In genomic region chr2:30777662-30778505, GRCh38 we compare ENCODE assay signal across 20 cellular contexts. TPM values are rescaled to one million over a fixed set of nuclear protein-coding genes. Genes with fewer than 3 reads are reported as not detected.
DNase-seq lines count a peak whose midpoint lies in the region; ATAC-seq and TF ChIP-seq lines count a peak whose summit lies in the region.
"Had no signal": no experiment of that assay in that cellular context is flagged by ENCODE, and none has a peak within 500 bp of the region (broad histone marks: within the 10 kb centered on the region; RNA-seq: fewer than 3 reads in every experiment).

No MANE protein-coding gene starts in this region.

- peak overlapping the region; percentile 67 for H3K4me2 ChIP-seq in hepatocyte

- 64% methylated on average over 12 of the region's 12 CpGs for WGBS in hepatocyte (ENCODE audit: low lambda C conversion rate, missing lambda C conversion rate)

- ATAC-seq in Right ventricle myocardium superior (ENCODE audit: poor library complexity), result no peak
- ATAC-seq: CD8-positive, alpha-beta T cell; GM12878 had no signal

- H4K20me1 ChIP-seq in hepatocyte (ENCODE audit: insufficient read depth, poor library complexity, severe bottlenecking), result no peaks in the 10 kb centered on the region

- H3K36me3 ChIP-seq in hepatocyte (replicated peaks; ENCODE audit: insufficient read depth, low read depth), result no peaks in the 10 kb centered on the region
- H3K36me3 ChIP-seq in muscle layer of duodenum (ENCODE audit: control insufficient read depth in 1 of 2, insufficient read depth in 2 of 2, low read length in 2 of 2), result no peaks in the 10 kb centered on the region
- no peaks in the 10 kb centered on the region for H3K36me3 ChIP-seq in vagina
- no peaks in the 10 kb centered on the region for H3K36me3 ChIP-seq in HAP-1 (replicated peaks)
- H3K36me3 ChIP-seq: SJCRH30 had no signal

- intact Hi-C loops in vagina (cut with DNase I) (no loop called here), Right ventricle myocardium superior (cut with DNase I) (no loop called here)

- H3K4me1 ChIP-seq in hepatocyte (ENCODE audit: insufficient read depth) (peaks cover 22% of the 10 kb centered on the region), muscle layer of duodenum (ENCODE audit: control insufficient read depth in 1 of 2, insufficient read depth in 2 of 2, low read length in 2 of 2) (no peaks in the 10 kb centered on the region), vagina (no peaks in the 10 kb centered on the region), HAP-1 (no peaks in the 10 kb centered on the region)
- H3K4me1 ChIP-seq: SJCRH30 had no signal

- H3K27ac ChIP-seq in hepatocyte (peak overlapping the region; percentile 63), muscle layer of duodenum (ENCODE audit: low read length) (peak overlapping the region; percentile 46), vagina (no peak overlapping the region)
- H3K27ac ChIP-seq: SJCRH30 had no signal

- in situ Hi-C loops in HAP-1 (cut with MboI; ENCODE audit: low sequenced_read_pairs), result no loop called here

- H3K79me2 ChIP-seq in hepatocyte, result no peaks in the 10 kb centered on the region

- peak; percentile 17 for DNase-seq in activated CD8-positive, alpha-beta memory T cell treated with anti-CD3 and anti-CD28 coated beads for 24 hours
- no peak for DNase-seq in activated CD8-positive, alpha-beta memory T cell treated with anti-CD3 and anti-CD28 coated beads, Interleukin-2, amount 50 U/mL, for 4 hours
- peak; percentile 33 for DNase-seq in hepatocyte (ENCODE audit: low spot score)
- peak; percentile 58 to 72 for DNase-seq in vagina (ENCODE audit: extremely low spot score in 2 of 2)
- DNase-seq in HAP-1 (ENCODE audit: low spot score in 2 of 2), result no peak
- no peak for DNase-seq in GM10266 (ENCODE audit: extremely low spot score)
- DNase-seq in Right ventricle myocardium superior, result no peak
- DNase-seq: 8988T; DMS79 treated with DMSO at 0.1 percent for 48 hours; NCI-H1105; NCI-H187; NCI-H345; NK-92 treated with Interleukin-12 subunit alpha and Interleukin-12 subunit beta, amount 100 ng/mL, for 24 hours; RPMI8226; SJCRH30 had no signal

- H3K9me2 ChIP-seq in hepatocyte (replicated peaks; ENCODE audit: insufficient read depth), result no peaks in the 10 kb centered on the region

- H3K27me3 ChIP-seq in hepatocyte (no peaks in the 10 kb centered on the region), muscle layer of duodenum (ENCODE audit: low read depth, low read length) (no peaks in the 10 kb centered on the region), vagina (no peaks in the 10 kb centered on the region), HAP-1 (ENCODE audit: low read depth) (peaks cover 16% of the 10 kb centered on the region)

- no peak for TF ChIP-seq POLR2A in vagina (IDR thresholded peaks at IDR 0.05)

- H3K9me3 ChIP-seq in hepatocyte (ENCODE audit: low read depth), result no peaks in the 10 kb centered on the region
- H3K9me3 ChIP-seq in muscle layer of duodenum (ENCODE audit: control insufficient read depth in 1 of 2, low read length in 2 of 2), result no peaks in the 10 kb centered on the region
- H3K9me3 ChIP-seq in vagina, result no peaks in the 10 kb centered on the region
- H3K9me3 ChIP-seq in HAP-1, result no peaks in the 10 kb centered on the region
- H3K9me3 ChIP-seq: SJCRH30 had no signal

- H3K4me3 ChIP-seq in hepatocyte (no peak overlapping the region), muscle layer of duodenum (ENCODE audit: low read depth in 1 of 2, low read length in 2 of 2) (no peak overlapping the region), vagina (no peak overlapping the region), HAP-1 (no peak overlapping the region)
- H3K4me3 ChIP-seq: GM12878, SJCRH30 had no signal

- TF ChIP-seq CTCF in hepatocyte (IDR thresholded peaks at IDR 0.05; ENCODE audit: poor library complexity), result no peak
- TF ChIP-seq CTCF in vagina (IDR thresholded peaks at IDR 0.05), result no peak
- no peak for TF ChIP-seq CTCF in GM10266 (IDR thresholded peaks at IDR 0.05; ENCODE audit: control insufficient read depth, insufficient read depth, low read depth, missing control alignments)

- H2AFZ ChIP-seq in hepatocyte, result no peak overlapping the region

RNA-seq across cellular contexts. Expression of gene CAPN13, which starts 29.4 kb away (rescaled TPM):
- total RNA-seq in hepatocyte, result 5.8 and 6.0 TPM in 2 replicates
- 5.9 and 7.3 TPM in 2 replicates for polyA plus RNA-seq in hepatocyte
- total RNA-seq in vagina, result not detected
- not detected for total RNA-seq in Right ventricle myocardium superior
- total RNA-seq: CD8-positive, alpha-beta T cell; LHCN-M2; SJCRH30 had no signal
- polyA plus RNA-seq: BJ had no signal

Comparison
In these comparisons a context has a peak if more than half of its experiments do, and no peak if none do; other contexts are left out.
1. DNase-seq: peak in activated CD8-positive, alpha-beta memory T cell treated with anti-CD3 and anti-CD28 coated beads for 24 hours (single experiment), hepatocyte (single experiment) and vagina (2 of 2); none in activated CD8-positive, alpha-beta memory T cell treated with anti-CD3 and anti-CD28 coated beads, Interleukin-2, amount 50 U/mL, for 4 hours (single experiment), HAP-1 (0 of 2), GM10266 (single experiment) and Right ventricle myocardium superior (single experiment).